Comparison of ENCODE assay signal across 8 cellular contexts in genomic region chr7:65373608-65374351, GRCh38. TPM values are rescaled to one million over a fixed set of nuclear protein-coding genes. Genes with fewer than 3 reads are reported as not detected.
DNase-seq lines count a peak whose midpoint lies in the region; ATAC-seq and TF ChIP-seq lines count a peak whose summit lies in the region.

Gene ZNF92, plus strand, starts transcription at chr7:65373855. Its CDS starts 143 bp downstream, at chr7:65373998.

- peak within 1 kb of the TSS; percentile 99 for H3K4me3 Mint-ChIP-seq in WTC11
- H3K4me3 Mint-ChIP-seq in immature natural killer cell: peak within 1 kb of the TSS; percentile 97 to 99 (median 99)

- peak; percentile 99 for ATAC-seq in GM18909 (IDR thresholded peaks at IDR 0.05; ENCODE audit: poor library complexity, unreplicated experiment)
- ATAC-seq in HG03175 (IDR thresholded peaks at IDR 0.05; ENCODE audit: unreplicated experiment): peak; percentile 99
- peak; percentile 98 for ATAC-seq in WTC11

- peak within 1 kb of the TSS; percentile 98 for H3K27ac Mint-ChIP-seq in WTC11
- peak within 1 kb of the TSS; percentile 93 to 97 (median 94) for H3K27ac Mint-ChIP-seq in immature natural killer cell

- no peak for TF ChIP-seq CTCF in AG04450 (IDR thresholded peaks at IDR 0.05; ENCODE audit: low read depth, low read length)
- TF ChIP-seq CTCF in WTC11 (IDR thresholded peaks at IDR 0.05): no peak

- no peaks in the 10 kb centered on the region for H3K9me3 ChIP-seq in AG04450 (ENCODE audit: control insufficient read depth, insufficient read depth, low read length)

- H3K4me1 Mint-ChIP-seq in WTC11 (peaks cover 18% of the 10 kb centered on the region), immature natural killer cell (peaks cover 46 to 58% of the 10 kb centered on the region in 2 donors)

- POLR2A ChIA-PET in AG04450 (lab: Yijun Ruan, JAX): interaction anchor here (1.3 kb wide), 1 partner anchor 9 kb away, joined by 3 read pairs; no protein-coding TSS in a partner anchor
- POLR2A ChIA-PET in WTC11 (lab: Charles Lee): interaction anchor here (0.8 to 1.5 kb wide), 4 partner anchors 8 to 104 kb away, joined by 3 to 7 read pairs (median 4); no protein-coding TSS in a partner anchor

- no peaks in the 10 kb centered on the region for H3K27me3 ChIP-seq in AG04450 (ENCODE audit: control insufficient read depth, insufficient read depth, low read length)

- H3K4me3 ChIP-seq in AG04450 (ENCODE audit: low read depth, low read length): peak within 1 kb of the TSS; percentile 92

- CTCF ChIA-PET in AG04450 (lab: Charles Lee): no interaction called here
- CTCF ChIA-PET in WTC11 (lab: Charles Lee): interaction anchor here (1.1 kb wide), 1 partner anchor 10 kb away, joined by 3 read pairs; no protein-coding TSS in a partner anchor

- H3K9me3 Mint-ChIP-seq in WTC11: peaks cover 4% of the 10 kb centered on the region; the same call in 1 of the 2 replicates
- H3K9me3 Mint-ChIP-seq in immature natural killer cell: no peaks in the 10 kb centered on the region

- H3K27me3 Mint-ChIP-seq in WTC11 (ENCODE audit: low read depth) (no peaks in the 10 kb centered on the region), immature natural killer cell (ENCODE audit: low read depth in 3 of 3) (peaks cover 3 to 11% (median 7%) of the 10 kb centered on the region in 3 donors)

- H3K36me3 Mint-ChIP-seq in WTC11 (peaks cover 18% of the 10 kb centered on the region), immature natural killer cell (peaks cover 0 to 6% (median 6%) of the 10 kb centered on the region in 3 donors)

- H3K27ac ChIP-seq in AG04450 (ENCODE audit: low read depth, low read length): peak within 1 kb of the TSS; percentile 95
- H3K27ac ChIP-seq in caudate nucleus (ENCODE audit: low read depth, low read length): peak within 1 kb of the TSS; percentile 60

- DNase-seq in AG04450 (ENCODE audit: low read depth, low spot score) (peak; percentile 80), NCI-H226 (peak; percentile 96), WTC11 (ENCODE audit: low spot score) (peak; percentile 99), caudate nucleus (lab: John Stamatoyannopoulos, UW) (peak; percentile 49 to 98 (median 94)), immature natural killer cell (peak; percentile 95 to 96 (median 96)), smooth muscle cell of the brain vasculature (ENCODE audit: low read depth, low spot score) (peak; percentile 91)

TF ChIP-seq in WTC11, 78 proteins besides CTCF, POLR2A, EP300 and RAD21 (continues in another document):
- TF ChIP-seq TEAD1 (CRISPR knock-in tag; IDR thresholded peaks at IDR 0.05) (peak; percentile 40; the same call in 1 of the 2 replicates), ARID4B (CRISPR knock-in tag; IDR thresholded peaks at IDR 0.05; ENCODE audit: borderline replicate concordance) (peak; percentile 69; the same call in 1 of the 2 replicates), NFYB (CRISPR knock-in tag; conservative IDR thresholded peaks at IDR 0.05; ENCODE audit: low read depth) (peak; percentile 92), ZNF425 (CRISPR knock-in tag; conservative IDR thresholded peaks at IDR 0.05) (no peak), ZNF219 (CRISPR knock-in tag; IDR thresholded peaks at IDR 0.05; ENCODE audit: borderline replicate concordance) (no peak), FOXK1 (CRISPR knock-in tag; IDR thresholded peaks at IDR 0.05) (no peak), HMGXB4 (CRISPR knock-in tag; IDR thresholded peaks at IDR 0.05) (no peak), SP1 (CRISPR knock-in tag; conservative IDR thresholded peaks at IDR 0.05) (no peak; the same call in 1 of the 2 replicates), MYBL2 (CRISPR knock-in tag; IDR thresholded peaks at IDR 0.05) (peak; percentile 46; the same call in 1 of the 2 replicates), ZNF416 (CRISPR knock-in tag; IDR thresholded peaks at IDR 0.05) (0 out of 2 replicates have a peak, but pooled peaks have one; percentile 28), NFE2L1 (CRISPR knock-in tag; IDR thresholded peaks at IDR 0.05) (peak; percentile 49; the same call in 1 of the 2 replicates), MAX (CRISPR knock-in tag; IDR thresholded peaks at IDR 0.05) (0 out of 2 replicates have a peak, but pooled peaks have one; percentile 38), ETV6 (CRISPR knock-in tag; IDR thresholded peaks at IDR 0.05) (0 out of 2 replicates have a peak, but pooled peaks have one; percentile 41), SMAD3 (CRISPR knock-in tag; IDR thresholded peaks at IDR 0.05; ENCODE audit: borderline replicate concordance) (no peak), USF1 (CRISPR knock-in tag; IDR thresholded peaks at IDR 0.05) (peak; percentile 20; the same call in 1 of the 2 replicates)

RNA-seq across cellular contexts. Expression of gene ZNF92, which starts in this region (rescaled TPM):
- polyA plus RNA-seq in AG04450 (2011; rRNA removed) (3.0 and 4.8 TPM in 2 replicates), immature natural killer cell (10 to 100 TPM; 13.1 to 14.4 (median 14.1) TPM)
- polyA minus RNA-seq in AG04450 (2011; rRNA and poly(A)+ RNA removed): 3.2 and 6.0 TPM in 2 replicates
- total RNA-seq in WTC11 (2021): 30.7 to 32.4 TPM (median 30.7 TPM) in 3 replicates

Comparison
In these comparisons a context has a peak if more than half of its experiments do, and no peak if none do; other contexts are left out.
1. Peak in every context shown above with its lines: DNase-seq, ATAC-seq, H3K4me3 ChIP-seq and H3K27ac ChIP-seq.